In genomic region chr2:216571909-216572513, GRCh38 we compare ENCODE assay signal across 2 cellular contexts.
TF ChIP-seq lines count a peak whose summit lies in the region.

No MANE protein-coding gene starts in this region.

TF ChIP-seq in GM12878, 131 proteins besides CTCF, POLR2A, EP300 and RAD21:
- TF ChIP-seq YY1 (IDR thresholded peaks at IDR 0.05; ENCODE audit: low read depth, low read length): 0 out of 2 replicates have a peak, but pooled peaks have one; percentile 15
- peak; percentile 33; the same call in 1 of the 2 replicates for TF ChIP-seq JUNB (IDR thresholded peaks at IDR 0.05)
- TF ChIP-seq KDM1A (IDR thresholded peaks at IDR 0.05; ENCODE audit: borderline replicate concordance): no peak

TF ChIP-seq in HepG2, 621 proteins besides CTCF, POLR2A, EP300 and RAD21 (continues in another document):
- TF ChIP-seq PAWR (CRISPR knock-in tag; IDR thresholded peaks at IDR 0.05; ENCODE audit: borderline replicate concordance) (no peak), MYNN (CRISPR knock-in tag; IDR thresholded peaks at IDR 0.05; ENCODE audit: low read depth) (no peak), ATF7-NPFF (CRISPR knock-in tag; IDR thresholded peaks at IDR 0.05; ENCODE audit: low read depth) (no peak), ZIK1 (CRISPR knock-in tag; IDR thresholded peaks at IDR 0.05; ENCODE audit: borderline replicate concordance, low read depth) (no peak), MAFG (CRISPR knock-in tag; IDR thresholded peaks at IDR 0.05) (no peak), RNF2 (conservative IDR thresholded peaks at IDR 0.05; ENCODE audit: low read depth) (no peak), ZNF10 (CRISPR knock-in tag; IDR thresholded peaks at IDR 0.05; ENCODE audit: borderline replicate concordance, low read depth) (no peak), REXO4 (CRISPR knock-in tag; IDR thresholded peaks at IDR 0.05; ENCODE audit: borderline replicate concordance) (no peak), ZNF747 (CRISPR knock-in tag; IDR thresholded peaks at IDR 0.05; ENCODE audit: borderline replicate concordance) (no peak; the same call in 1 of the 2 replicates), ZBTB40 (IDR thresholded peaks at IDR 0.05) (no peak), ZBTB40 (CRISPR knock-in tag; IDR thresholded peaks at IDR 0.05) (no peak; the same call in 1 of the 2 replicates), SAP130 (CRISPR knock-in tag; IDR thresholded peaks at IDR 0.05; ENCODE audit: low read depth) (peak; percentile 12), ZNF331 (CRISPR knock-in tag; IDR thresholded peaks at IDR 0.05) (no peak), NFE2 (CRISPR knock-in tag; IDR thresholded peaks at IDR 0.05) (no peak), MIER3 (CRISPR knock-in tag; IDR thresholded peaks at IDR 0.05; ENCODE audit: borderline replicate concordance) (no peak), RNF219 (CRISPR knock-in tag; IDR thresholded peaks at IDR 0.05) (no peak), ZNF367 (CRISPR knock-in tag; IDR thresholded peaks at IDR 0.05; ENCODE audit: borderline replicate concordance) (no peak), TOE1 (CRISPR knock-in tag; IDR thresholded peaks at IDR 0.05) (no peak), PLSCR1 (CRISPR knock-in tag; IDR thresholded peaks at IDR 0.05; ENCODE audit: borderline replicate concordance) (no peak), MXI1 (IDR thresholded peaks at IDR 0.05; ENCODE audit: borderline replicate concordance, low read depth, low read length) (no peak), MZF1 (CRISPR knock-in tag; IDR thresholded peaks at IDR 0.05; ENCODE audit: borderline replicate concordance) (no peak), ZBTB34 (CRISPR knock-in tag; IDR thresholded peaks at IDR 0.05) (no peak; the same call in 1 of the 2 replicates), ZNF7 (CRISPR knock-in tag; IDR thresholded peaks at IDR 0.05) (no peak), SIN3B (IDR thresholded peaks at IDR 0.05; ENCODE audit: low read length) (no peak), FLYWCH1 (CRISPR knock-in tag; IDR thresholded peaks at IDR 0.05) (no peak), NFYB (CRISPR knock-in tag; IDR thresholded peaks at IDR 0.05) (no peak), RARA (CRISPR knock-in tag; IDR thresholded peaks at IDR 0.05) (no peak), ZNF256 (CRISPR knock-in tag; conservative IDR thresholded peaks at IDR 0.05) (no peak), ZNF703 (CRISPR knock-in tag; IDR thresholded peaks at IDR 0.05; ENCODE audit: borderline replicate concordance) (no peak), MED13 (CRISPR knock-in tag; IDR thresholded peaks at IDR 0.05) (no peak), ZNF629 (CRISPR knock-in tag; conservative IDR thresholded peaks at IDR 0.05) (0 out of 2 replicates have a peak, but pooled peaks have one; percentile 12), ZBTB10 (CRISPR knock-in tag; IDR thresholded peaks at IDR 0.05; ENCODE audit: borderline replicate concordance) (no peak), ZNF260 (CRISPR knock-in tag; IDR thresholded peaks at IDR 0.05; ENCODE audit: borderline replicate concordance, low read depth) (no peak), ZNF570 (CRISPR knock-in tag; IDR thresholded peaks at IDR 0.05; ENCODE audit: borderline replicate concordance) (no peak), SAFB2 (CRISPR knock-in tag; IDR thresholded peaks at IDR 0.05; ENCODE audit: borderline replicate concordance, low read depth) (no peak), SIN3A (IDR thresholded peaks at IDR 0.05; ENCODE audit: borderline replicate concordance, low read depth, low read length) (no peak), PLRG1 (conservative IDR thresholded peaks at IDR 0.05) (no peak), ZNF383 (CRISPR knock-in tag; IDR thresholded peaks at IDR 0.05; ENCODE audit: borderline replicate concordance) (no peak), TBX3 (IDR thresholded peaks at IDR 0.05; ENCODE audit: borderline replicate concordance) (no peak), RAD51 (IDR thresholded peaks at IDR 0.05; ENCODE audit: borderline replicate concordance) (no peak), MTF1 (CRISPR knock-in tag; IDR thresholded peaks at IDR 0.05) (no peak), RBM22 (optimal IDR thresholded peaks at IDR 0.05; ENCODE audit: low read length) (no peak), MAZ (IDR thresholded peaks at IDR 0.05; ENCODE audit: borderline replicate concordance, low read depth, low read length) (peak; percentile 66; the same call in 1 of the 2 replicates), MAZ (CRISPR knock-in tag; IDR thresholded peaks at IDR 0.05; ENCODE audit: low read depth) (no peak), LBX2 (CRISPR knock-in tag; IDR thresholded peaks at IDR 0.05; ENCODE audit: borderline replicate concordance) (no peak), ZNF790 (CRISPR knock-in tag; IDR thresholded peaks at IDR 0.05; ENCODE audit: borderline replicate concordance) (no peak), ZNF850 (CRISPR knock-in tag; conservative IDR thresholded peaks at IDR 0.05) (no peak), ZC3H4 (CRISPR knock-in tag; IDR thresholded peaks at IDR 0.05; ENCODE audit: borderline replicate concordance) (no peak), ARID2 (CRISPR knock-in tag; IDR thresholded peaks at IDR 0.05; ENCODE audit: borderline replicate concordance) (no peak), NR0B2 (CRISPR knock-in tag; IDR thresholded peaks at IDR 0.05) (no peak), ZNF720 (CRISPR knock-in tag; IDR thresholded peaks at IDR 0.05) (no peak)
